1 cellular context compared by ENCODE assay signal in genomic region chr13:24644051-24644450, GRCh38.
TF ChIP-seq lines count a peak whose summit lies in the region.

No MANE protein-coding gene starts in this region.

TF ChIP-seq in K562, 482 proteins besides CTCF, POLR2A, EP300 and RAD21:
- TF ChIP-seq CEBPZ (IDR thresholded peaks at IDR 0.05; ENCODE audit: borderline replicate concordance, low read depth, low read length) (no peak), NR2C2 (CRISPR knock-in tag; IDR thresholded peaks at IDR 0.05) (no peak), NR2C2 (tag; IDR thresholded peaks at IDR 0.05) (0 out of 2 replicates have a peak, but pooled peaks have one; percentile 26)
